In the genomic region with DNA sequence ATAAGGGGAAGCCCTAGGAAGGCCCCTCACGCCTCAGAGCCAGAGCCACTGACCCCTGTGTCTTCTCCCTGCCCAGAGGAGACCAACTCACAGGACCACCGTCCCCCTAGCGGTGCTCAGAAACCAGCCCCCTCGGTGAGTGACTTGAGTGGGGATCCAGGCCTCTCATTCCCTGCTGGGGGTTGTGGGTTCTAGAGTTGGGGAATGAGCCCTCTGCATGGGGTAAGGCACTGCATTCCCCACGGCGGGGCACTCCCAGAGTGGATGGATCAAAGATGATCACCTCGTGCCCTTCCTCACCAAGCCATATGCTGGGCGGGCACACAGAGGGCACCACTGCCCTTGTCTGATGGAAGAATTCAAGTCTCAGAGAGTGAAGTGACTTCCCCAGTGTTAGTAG, we compare ENCODE assay signal across 28 cellular contexts.
"Had no signal": no experiment of that assay in that cellular context is flagged by ENCODE, and none has a peak within 500 bp of the region (broad histone marks: within the 10 kb centered on the region; RNA-seq: fewer than 3 reads in every experiment).

No MANE protein-coding gene starts in this region.

- H3K27ac Mint-ChIP-seq: mesothelial cell of epicardium; nephron progenitor cell; stimulated activated naive CD8-positive, alpha-beta T cell treated with anti-CD3 and anti-CD28 coated beads, Interleukin-15, Interleukin-2, amounts not matched to agents 100 ng/mL and 50 ng/mL, for 24 hours had no signal

- H3K9me3 Mint-ChIP-seq: mesothelial cell of epicardium; naive B cell; natural killer cell; nephron progenitor cell; neural progenitor cell; stimulated activated naive CD8-positive, alpha-beta T cell treated with anti-CD3 and anti-CD28 coated beads, Interleukin-15, Interleukin-2, amounts not matched to agents 100 ng/mL and 50 ng/mL, for 24 hours had no signal

- H3K4me3 ChIP-seq: left ventricle myocardium inferior, lung, neural progenitor cell, ovary, right atrium auricular region, right lobe of liver, suprapubic skin, thoracic aorta, tibial artery, upper lobe of right lung had no signal

- H3K36me3 Mint-ChIP-seq: naive B cell, natural killer cell had no signal

- H3K27ac ChIP-seq: left ventricle myocardium inferior, neural progenitor cell, neutrophil, ovary, right atrium auricular region, right lobe of liver, suprapubic skin, thoracic aorta, tibial artery, upper lobe of right lung had no signal

- H3K27me3 ChIP-seq: neural progenitor cell, neutrophil, ovary, right atrium auricular region, right lobe of liver, suprapubic skin, tibial artery, upper lobe of right lung had no signal

- H2AFZ ChIP-seq: neural progenitor cell had no signal

- H3K36me3 ChIP-seq: neural progenitor cell, ovary had no signal

- DNase-seq: hypothalamus; islet precursor cell; left ventricle myocardium inferior; mesendoderm; naive B cell; natural killer cell; nephron progenitor cell; occipital lobe; ovary; right lobe of liver; stimulated activated CD4-positive, alpha-beta T cell treated with anti-CD3 and anti-CD28 coated beads, Interleukin-12 subunit alpha, Interleukin-12 subunit beta, amount 100 ng/mL, for 4 hours; stimulated activated CD4-positive, alpha-beta T cell treated with anti-CD3 and anti-CD28 coated beads, Interleukin-15, amount 100 ng/mL, for 24 hours; stimulated activated CD4-positive, alpha-beta T cell treated with anti-CD3 and anti-CD28 coated beads, Interleukin-2, amount 100 ng/mL, for 24 hours; stimulated activated CD4-positive, alpha-beta T cell treated with anti-CD3 and anti-CD28 coated beads, Interleukin-4, amount 100 ng/mL, for 1 hour; stimulated activated naive CD4-positive, alpha-beta T cell; tibial artery; trophoblast cell; upper lobe of right lung had no signal

- H3K27me3 Mint-ChIP-seq: naive B cell; progenitor cell of endocrine pancreas; stimulated activated naive CD8-positive, alpha-beta T cell treated with anti-CD3 and anti-CD28 coated beads, Interleukin-15, Interleukin-2, amounts not matched to agents 100 ng/mL and 50 ng/mL, for 24 hours had no signal

- H3K9me3 ChIP-seq: left ventricle myocardium inferior, neutrophil, ovary, right atrium auricular region, right lobe of liver, suprapubic skin, thoracic aorta, tibial artery, upper lobe of right lung had no signal

- H3K4me1 Mint-ChIP-seq: mesothelial cell of epicardium, naive B cell, natural killer cell, nephron progenitor cell, neural progenitor cell had no signal

- FAIRE-seq: urothelium cell line had no signal

- H3K4me1 ChIP-seq: neural progenitor cell, right atrium auricular region, suprapubic skin, tibial artery, upper lobe of right lung had no signal

- ATAC-seq: natural killer cell, right lobe of liver, upper lobe of right lung had no signal

- H3K4me2 ChIP-seq: neural progenitor cell had no signal

- H3K4me3 Mint-ChIP-seq: mesothelial cell of epicardium; naive B cell; natural killer cell; nephron progenitor cell; neural progenitor cell; stimulated activated naive CD8-positive, alpha-beta T cell treated with anti-CD3 and anti-CD28 coated beads, Interleukin-15, Interleukin-2, amounts not matched to agents 100 ng/mL and 50 ng/mL, for 24 hours had no signal
